Comparison of ENCODE assay signal across 31 cellular contexts in genomic region chr3:167668651-167669050, GRCh38. TPM values are rescaled to one million over a fixed set of nuclear protein-coding genes. Genes with fewer than 3 reads are reported as not detected.
"Had no signal": no experiment of that assay in that cellular context is flagged by ENCODE, and none has a peak within 500 bp of the region (broad histone marks: within the 10 kb centered on the region; RNA-seq: fewer than 3 reads in every experiment).

No MANE protein-coding gene starts in this region.

- DNase-seq: activated B cell treated with CpG ODN at 0.5 μM for 24 hours; activated CD4-positive, alpha-beta T cell treated with anti-CD3 and anti-CD28 coated beads for 48 hours; activated CD4-positive, alpha-beta T cell treated with anti-CD3 and anti-CD28 coated beads, Interleukin-2, amount 50 U/mL, for 1 hour; activated CD4-positive, alpha-beta T cell treated with anti-CD3 and anti-CD28 coated beads, Interleukin-2, amount 50 U/mL, for 48 hours; activated CD8-positive, alpha-beta memory T cell treated with anti-CD3 and anti-CD28 coated beads for 24 hours; activated CD8-positive, alpha-beta T cell treated with anti-CD3 and anti-CD28 coated beads for 36 hours; activated effector memory CD4-positive, alpha-beta T cell treated with Interleukin-2 at 50 U/mL for 16 hours; activated gamma-delta T cell treated with Interleukin-2 at 50 U/mL for 16 hours; activated naive CD4-positive, alpha-beta T cell treated with Interleukin-2 at 50 U/mL for 16 hours; activated naive CD8-positive, alpha-beta T cell treated with anti-CD3 and anti-CD28 coated beads, Interleukin-2, amount 10 ng/mL, durations not matched to agents 7 days and 5 days; activated T-cell treated with anti-CD3 and anti-CD28 coated beads, Interleukin-2, amount 50 U/mL, for 4 hours; dorsolateral prefrontal cortex; effector memory CD8-positive, alpha-beta T cell; esophagus squamous epithelium; head of caudate nucleus; T-cell; T1000; WERI-Rb-1 had no signal

- H3K4me1 Mint-ChIP-seq: activated B cell treated with CpG ODN at 0.5 μM for 24 hours; activated naive CD8-positive, alpha-beta T cell treated with anti-CD3 and anti-CD28 coated beads, Interleukin-2, amount 10 ng/mL, durations not matched to agents 7 days and 5 days; activated T-helper 17 cell treated with anti-CD3 and anti-CD28 coated beads, Interleukin-2, amount 50 U/mL, for 72 hours; central memory CD8-positive, alpha-beta T cell; T-cell had no signal

- H3K27ac Mint-ChIP-seq: activated B cell treated with CpG ODN at 0.5 μM for 24 hours; activated CD8-positive, alpha-beta T cell treated with anti-CD3 and anti-CD28 coated beads for 36 hours; activated naive CD8-positive, alpha-beta T cell treated with anti-CD3 and anti-CD28 coated beads, Interleukin-2, amount 10 ng/mL, durations not matched to agents 7 days and 5 days; activated T-helper 17 cell treated with anti-CD3 and anti-CD28 coated beads, Interleukin-2, amount 50 U/mL, for 72 hours; brain; dendritic cell treated with granulocyte-macrophage colony-stimulating factor and Interleukin-4, amounts not matched to agents 40 ng/mL and 50 ng/mL, for 4 days; effector memory CD8-positive, alpha-beta T cell; T-cell; T-helper 1 cell treated with Interleukin-12 subunit alpha and Interleukin-12 subunit beta and Interleukin-4 antibody, amounts not matched to agents 30 μg/mL and 1 μg/mL, for 36 hours had no signal

- H3K4me3 Mint-ChIP-seq: activated B cell treated with CpG ODN at 0.5 μM for 24 hours; activated CD8-positive, alpha-beta T cell treated with anti-CD3 and anti-CD28 coated beads for 36 hours; activated naive CD8-positive, alpha-beta T cell treated with anti-CD3 and anti-CD28 coated beads, Interleukin-2, amount 10 ng/mL, durations not matched to agents 7 days and 5 days; activated T-cell treated with anti-CD3 and anti-CD28 coated beads, Interleukin-2, amount 50 U/mL, for 4 hours; activated T-helper 17 cell treated with anti-CD3 and anti-CD28 coated beads, Interleukin-2, amount 50 U/mL, for 72 hours; brain; central memory CD8-positive, alpha-beta T cell; dendritic cell treated with granulocyte-macrophage colony-stimulating factor and Interleukin-4, amounts not matched to agents 40 ng/mL and 50 ng/mL, for 4 days; effector memory CD8-positive, alpha-beta T cell; T-cell; T-helper 1 cell treated with Interleukin-12 subunit alpha and Interleukin-12 subunit beta and Interleukin-4 antibody, amounts not matched to agents 30 μg/mL and 1 μg/mL, for 36 hours had no signal

- H3K27ac ChIP-seq: ascending aorta, breast epithelium, cardiac muscle cell, coronary artery, dorsolateral prefrontal cortex, esophagus squamous epithelium, WERI-Rb-1 had no signal

- H3K4me3 ChIP-seq: ascending aorta, breast epithelium, cardiac muscle cell, coronary artery, dorsolateral prefrontal cortex, esophagus squamous epithelium had no signal

- H3K9me3 ChIP-seq: ascending aorta, esophagus squamous epithelium had no signal

- H3K27me3 ChIP-seq: ascending aorta, breast epithelium, cardiac muscle cell, dorsolateral prefrontal cortex, esophagus squamous epithelium had no signal

- H3K4me1 ChIP-seq: ascending aorta, breast epithelium, esophagus squamous epithelium had no signal

- H3K9me3 Mint-ChIP-seq: activated naive CD8-positive, alpha-beta T cell treated with anti-CD3 and anti-CD28 coated beads, Interleukin-2, amount 10 ng/mL, durations not matched to agents 7 days and 5 days; activated T-helper 17 cell treated with anti-CD3 and anti-CD28 coated beads, Interleukin-2, amount 50 U/mL, for 72 hours; brain; central memory CD8-positive, alpha-beta T cell; T-helper 1 cell treated with Interleukin-12 subunit alpha and Interleukin-12 subunit beta and Interleukin-4 antibody, amounts not matched to agents 30 μg/mL and 1 μg/mL, for 36 hours had no signal

- H3K36me3 ChIP-seq: breast epithelium, cardiac muscle cell, WERI-Rb-1 had no signal

- H3K27me3 Mint-ChIP-seq: activated B cell treated with CpG ODN at 0.5 μM for 24 hours; activated CD8-positive, alpha-beta T cell treated with anti-CD3 and anti-CD28 coated beads for 36 hours; activated naive CD8-positive, alpha-beta T cell treated with anti-CD3 and anti-CD28 coated beads, Interleukin-2, amount 10 ng/mL, durations not matched to agents 7 days and 5 days; activated T-helper 17 cell treated with anti-CD3 and anti-CD28 coated beads, Interleukin-2, amount 50 U/mL, for 72 hours; brain; central memory CD8-positive, alpha-beta T cell; dendritic cell treated with granulocyte-macrophage colony-stimulating factor and Interleukin-4, amounts not matched to agents 40 ng/mL and 50 ng/mL, for 4 days; effector memory CD8-positive, alpha-beta T cell; T-cell had no signal

- ATAC-seq: activated CD4-positive, CD25-positive, alpha-beta regulatory T cell treated with anti-CD3 and anti-CD28 coated beads, Interleukin-2, amount 50 U/mL, for 24 hours; activated CD8-positive, alpha-beta T cell treated with anti-CD3 and anti-CD28 coated beads for 36 hours; activated naive CD4-positive, alpha-beta T cell treated with anti-CD3 and anti-CD28 coated beads, Interleukin-2, amount 50 U/mL, for 72 hours; activated T-cell treated with anti-CD3 and anti-CD28 coated beads, Interleukin-2, amount 50 U/mL, for 4 hours; activated T-helper 17 cell treated with anti-CD3 and anti-CD28 coated beads, Interleukin-2, amount 50 U/mL, for 72 hours; effector memory CD8-positive, alpha-beta T cell; T-cell had no signal

- FAIRE-seq: frontal cortex had no signal

RNA-seq across cellular contexts. Expression of gene WDR49, which starts 14.9 kb away (rescaled TPM):
- total RNA-seq: ascending aorta had no signal
- polyA plus RNA-seq: cardiac muscle cell, fibroblast of lung had no signal
